In genomic region chr10:1609596-1609995, GRCh38 we compare ENCODE assay signal across 1 cellular context.
A peak's percentile ranks its signal among the peaks of the same experiment; 100 is the strongest.
TF ChIP-seq lines count a peak whose summit lies in the region.

No MANE protein-coding gene starts in this region.

TF ChIP-seq in GM12878, 131 proteins besides CTCF, POLR2A, EP300 and RAD21:
- no peak for TF ChIP-seq ZNF592 (IDR thresholded peaks at IDR 0.05)
- 0 out of 2 replicates have a peak, but pooled peaks have one; percentile 8 for TF ChIP-seq RUNX3 (IDR thresholded peaks at IDR 0.05; ENCODE audit: low read length)
- no peak for TF ChIP-seq ATF7 (IDR thresholded peaks at IDR 0.05; ENCODE audit: low read depth)
- TF ChIP-seq TBL1XR1 (IDR thresholded peaks at IDR 0.05; ENCODE audit: low read depth, low read length) = no peak
